Comparison of ENCODE assay signal across 32 cellular contexts in the genomic region with DNA sequence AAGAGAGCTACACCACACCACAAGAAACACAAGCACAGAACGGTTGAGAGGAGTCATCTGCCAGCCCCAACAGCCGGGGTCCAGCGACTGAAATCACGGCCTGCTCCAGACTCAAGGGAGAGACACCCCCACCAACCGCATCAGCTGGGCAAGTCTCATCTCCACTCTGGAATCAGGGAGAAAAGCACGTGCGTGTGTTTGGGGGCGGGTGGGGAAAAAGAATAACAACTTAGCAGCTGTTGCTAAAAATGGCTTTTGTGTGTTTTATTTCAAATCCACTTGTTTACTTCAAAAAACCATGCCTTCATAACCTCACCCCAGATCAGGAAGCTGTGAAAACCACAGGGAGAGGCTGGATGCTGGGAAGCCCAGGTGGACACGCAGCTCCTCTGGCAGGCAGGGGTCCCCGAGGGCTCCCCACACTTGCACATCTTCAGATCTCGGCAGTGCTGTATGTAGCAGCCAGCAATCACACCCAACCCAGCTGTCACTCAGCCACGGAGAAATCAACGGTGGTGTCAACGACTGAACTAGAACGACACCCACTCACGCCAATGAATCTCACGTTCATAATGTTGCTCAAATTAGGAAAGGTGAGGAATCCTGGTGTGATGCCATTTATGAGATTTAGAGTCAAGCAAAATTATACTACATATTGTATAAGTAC. TPM values are rescaled to one million over a fixed set of nuclear protein-coding genes. Genes with fewer than 3 reads are reported as not detected.
DNase-seq lines count a peak whose midpoint lies in the region; ATAC-seq lines count a peak whose summit lies in the region.
"Had no signal": no experiment of that assay in that cellular context is flagged by ENCODE, and none has a peak within 500 bp of the region (broad histone marks: within the 10 kb centered on the region; RNA-seq: fewer than 3 reads in every experiment).

No MANE protein-coding gene starts in this region.

- no peaks in the 10 kb centered on the region for H3K36me3 ChIP-seq in mesendoderm (ENCODE audit: control insufficient read depth, insufficient read depth, low read length)
- H3K36me3 ChIP-seq: ascending aorta, BE2C, esophagus squamous epithelium, HAP-1, prostate gland, upper lobe of right lung had no signal

- no peak overlapping the region for H3K4me3 ChIP-seq in mesendoderm (ENCODE audit: low read length)
- H3K4me3 ChIP-seq: ascending aorta, esophagus squamous epithelium, HAP-1, prostate gland, smooth muscle cell, upper lobe of right lung had no signal

- H3K4ac ChIP-seq in mesendoderm (ENCODE audit: low read depth, low read length), result no peak overlapping the region

- peak overlapping the region; percentile 74 for H3K27ac Mint-ChIP-seq in activated naive CD4-positive, alpha-beta T cell treated with anti-CD3 and anti-CD28 coated beads, Interleukin-2, amount 50 U/mL, for 24 hours
- H3K27ac Mint-ChIP-seq: activated CD4-positive, alpha-beta memory T cell treated with anti-CD3 and anti-CD28 coated beads for 36 hours; mesothelial cell of epicardium; nephron progenitor cell; T-helper 2 cell treated with Interferon-gamma antibody and Interleukin-4, amounts not matched to agents 5 μg/mL and 100 μg/mL, for 36 hours had no signal

- H3K4me2 ChIP-seq in mesendoderm (ENCODE audit: low read length), result no peak overlapping the region
- H3K4me2 ChIP-seq: SK-N-SH, smooth muscle cell had no signal

- no peaks in the 10 kb centered on the region for H3K27me3 ChIP-seq in mesendoderm (ENCODE audit: insufficient read depth, low read length, poor library complexity)
- H3K27me3 ChIP-seq: ascending aorta, BE2C, esophagus squamous epithelium, upper lobe of right lung had no signal

- H4K8ac ChIP-seq in mesendoderm (ENCODE audit: low read depth, low read length), result no peak overlapping the region

- H3K56ac ChIP-seq in mesendoderm (ENCODE audit: low read length), result no peak overlapping the region

- H3K9ac ChIP-seq in mesendoderm (ENCODE audit: low read length), result no peak overlapping the region
- H3K9ac ChIP-seq: SK-N-SH had no signal

- H3K79me2 ChIP-seq in mesendoderm (ENCODE audit: control insufficient read depth, insufficient read depth, low read length), result no peaks in the 10 kb centered on the region

- no peak overlapping the region for H2BK15ac ChIP-seq in mesendoderm (replicated peaks; ENCODE audit: low read depth)

- H3K23ac ChIP-seq in mesendoderm (ENCODE audit: low read length), result no peak overlapping the region

- no peak overlapping the region for H2AK5ac ChIP-seq in mesendoderm (ENCODE audit: low read length)

- H2BK5ac ChIP-seq in mesendoderm (ENCODE audit: low read length), result no peak overlapping the region

- H3K9me3 Mint-ChIP-seq in activated naive CD4-positive, alpha-beta T cell treated with anti-CD3 and anti-CD28 coated beads, Interleukin-2, amount 50 U/mL, for 24 hours, result no peaks in the 10 kb centered on the region

- H3K79me1 ChIP-seq in mesendoderm (ENCODE audit: low read length), result no peaks in the 10 kb centered on the region

- WGBS in mesendoderm (ENCODE audit: extremely low coverage, insufficient coverage, low lambda C conversion rate), result no CpG with 5 or more reads among the region's 17 CpGs

- H3K4me3 Mint-ChIP-seq in activated naive CD4-positive, alpha-beta T cell treated with anti-CD3 and anti-CD28 coated beads, Interleukin-2, amount 50 U/mL, for 24 hours, result no peak overlapping the region
- H3K4me3 Mint-ChIP-seq: activated CD4-positive, alpha-beta memory T cell treated with anti-CD3 and anti-CD28 coated beads for 36 hours; mesothelial cell of epicardium; nephron progenitor cell; T-helper 2 cell treated with Interferon-gamma antibody and Interleukin-4, amounts not matched to agents 5 μg/mL and 100 μg/mL, for 36 hours had no signal

- DNase-seq in activated naive CD4-positive, alpha-beta T cell treated with Interleukin-2 at 50 U/mL for 16 hours, result no peak
- DNase-seq in myocyte (ENCODE audit: low read depth) (peak; percentile 90), mesendoderm (no peak), hippocampal formation (lab: John Stamatoyannopoulos, UW) (no peak)
- DNase-seq: 8988T; activated CD4-positive, alpha-beta memory T cell treated with anti-CD3 and anti-CD28 coated beads for 36 hours; activated naive CD4-positive, alpha-beta T cell; BE2C; Calu3; cerebellar nuclear complex; effector CD4-positive, alpha-beta T cell; EL; esophagus squamous epithelium; KG1; NCI-H1694; NCI-H2171 treated with DMSO at 0.1 percent for 48 hours; NCI-H526; nephron progenitor cell; SK-N-SH; stimulated activated CD4-positive, alpha-beta T cell treated with anti-CD3 and anti-CD28 coated beads, Interleukin-2, amount 100 ng/mL, for 48 hours; stimulated activated naive CD8-positive, alpha-beta T cell treated with anti-CD3 and anti-CD28 coated beads, Interleukin-15, Interleukin-2, amounts not matched to agents 100 U/mL and 50 U/mL, for 24 hours; upper lobe of right lung had no signal

- no peak for ATAC-seq in GM18498 (IDR thresholded peaks at IDR 0.05; ENCODE audit: unreplicated experiment)
- ATAC-seq: left lobe of liver; stimulated activated naive CD8-positive, alpha-beta T cell treated with anti-CD3 and anti-CD28 coated beads, Interleukin-15, Interleukin-2, amounts not matched to agents 100 U/mL and 50 U/mL, for 24 hours; upper lobe of right lung had no signal

- H3K18ac ChIP-seq in mesendoderm (ENCODE audit: low read length), result no peak overlapping the region

- H3K4me1 ChIP-seq in mesendoderm (ENCODE audit: control insufficient read depth, low read depth, low read length), result no peaks in the 10 kb centered on the region

- H4K5ac ChIP-seq in mesendoderm (ENCODE audit: low read length), result no peak overlapping the region

- H3K4me1 Mint-ChIP-seq in activated naive CD4-positive, alpha-beta T cell treated with anti-CD3 and anti-CD28 coated beads, Interleukin-2, amount 50 U/mL, for 24 hours, result peaks cover 20% of the 10 kb centered on the region

- no peaks in the 10 kb centered on the region for H3K27me3 Mint-ChIP-seq in activated naive CD4-positive, alpha-beta T cell treated with anti-CD3 and anti-CD28 coated beads, Interleukin-2, amount 50 U/mL, for 24 hours
- H3K27me3 Mint-ChIP-seq: activated CD4-positive, alpha-beta memory T cell treated with anti-CD3 and anti-CD28 coated beads for 36 hours had no signal

- no peak overlapping the region for H3K27ac ChIP-seq in mesendoderm (ENCODE audit: low read depth, low read length)
- H3K27ac ChIP-seq: ascending aorta, prostate gland, upper lobe of right lung had no signal

- H3K36me3 Mint-ChIP-seq in activated naive CD4-positive, alpha-beta T cell treated with anti-CD3 and anti-CD28 coated beads, Interleukin-2, amount 50 U/mL, for 24 hours, result no peaks in the 10 kb centered on the region

- H2BK120ac ChIP-seq in mesendoderm (ENCODE audit: low read depth, low read length), result no peak overlapping the region

RNA-seq across cellular contexts. Expression of gene PNPLA7, which starts 19.0 kb away (rescaled TPM):
- total RNA-seq in myocyte, result 1.3 and 1.5 TPM in 2 replicates
- polyA plus RNA-seq in myocyte (2012), result 4.8 TPM
- polyA plus RNA-seq in mesendoderm (2013, experiment 1 of 2), result 0.22 TPM
- 0.20 TPM for polyA plus RNA-seq in mesendoderm (2013, experiment 2 of 2)
- total RNA-seq: RPMI7951 had no signal

RNA-seq across cellular contexts. Expression of gene MRPL41, which starts 20.4 kb away (rescaled TPM):
- total RNA-seq in myocyte, result 64.9 and 75.1 TPM in 2 replicates
- 73.4 TPM for polyA plus RNA-seq in myocyte (2012)
- polyA plus RNA-seq in mesendoderm (2013, experiment 1 of 2), result 28.7 TPM
- 28.9 TPM for polyA plus RNA-seq in mesendoderm (2013, experiment 2 of 2)

RNA-seq across cellular contexts. Expression of gene DPH7, which starts 47.5 kb away (rescaled TPM):
- total RNA-seq in myocyte, result 30.6 and 38.9 TPM in 2 replicates
- polyA plus RNA-seq in myocyte (2012), result 32.5 TPM
- polyA plus RNA-seq in mesendoderm (2013, experiment 1 of 2), result 31.5 TPM
- polyA plus RNA-seq in mesendoderm (2013, experiment 2 of 2), result 31.5 TPM

RNA-seq across cellular contexts. Expression of gene ZMYND19, which starts 59.1 kb away (rescaled TPM):
- 28.3 and 29.6 TPM in 2 replicates for total RNA-seq in myocyte
- 25.3 TPM for polyA plus RNA-seq in myocyte (2012)
- 30.2 TPM for polyA plus RNA-seq in mesendoderm (2013, experiment 1 of 2)
- polyA plus RNA-seq in mesendoderm (2013, experiment 2 of 2), result 29.7 TPM
